35 cellular contexts compared by ENCODE assay signal in the genomic region with DNA sequence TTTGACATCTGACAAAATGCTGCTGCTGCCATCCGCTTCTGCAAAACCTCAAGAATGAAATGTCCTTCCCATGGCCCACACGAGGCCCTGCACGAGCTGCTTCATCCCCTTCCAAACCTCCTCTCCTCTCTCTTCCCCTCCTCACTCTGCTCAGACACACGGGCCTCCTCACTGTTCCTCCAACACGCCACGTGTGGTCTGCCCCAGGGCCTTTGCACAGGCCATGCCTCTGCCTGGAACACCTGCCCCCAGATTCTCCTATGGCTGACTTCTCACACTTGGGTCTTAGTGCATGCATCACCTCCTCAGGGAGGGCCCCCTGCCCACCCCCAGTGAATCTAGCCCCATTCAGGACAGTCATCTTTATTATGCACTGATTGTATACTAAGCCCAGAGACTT. TPM values are rescaled to one million over a fixed set of nuclear protein-coding genes. Genes with fewer than 3 reads are reported as not detected.
"Had no signal": no experiment of that assay in that cellular context is flagged by ENCODE, and none has a peak within 500 bp of the region (broad histone marks: within the 10 kb centered on the region; RNA-seq: fewer than 3 reads in every experiment).

No MANE protein-coding gene starts in this region.

- H3K27ac ChIP-seq: adrenal gland, body of pancreas, colonic mucosa, epithelial cell of prostate, gastrocnemius medialis, left lung, ovary, psoas muscle, thyroid gland, upper lobe of right lung had no signal

- H3K27ac Mint-ChIP-seq: natural killer cell treated with Interleukin-12 subunit alpha and Interleukin-12 subunit beta and Interleukin-15 and Interleukin-18, amount 100 ng/mL, for 72 hours; stimulated activated memory B cell treated with anti-CD40 and anti-IgM and Interleukin-4, amounts not matched to agents 10 μg/mL and 1 μg/mL and 100 μg/mL, for 72 hours; stimulated activated naive CD8-positive, alpha-beta T cell treated with anti-CD3 and anti-CD28 coated beads, Interleukin-15, amount 100 ng/mL, for 72 hours had no signal

- FAIRE-seq: endometrium, islet of Langerhans had no signal

- ATAC-seq: body of pancreas; gastrocnemius medialis; left lung; mucosa of descending colon; psoas muscle; stimulated activated memory B cell treated with anti-CD40 and anti-IgM and Interleukin-4, amounts not matched to agents 10 μg/mL and 1 μg/mL and 100 μg/mL, for 72 hours; stimulated activated naive CD8-positive, alpha-beta T cell treated with anti-CD3 and anti-CD28 coated beads, Interleukin-15, amount 100 ng/mL, for 72 hours; upper lobe of right lung had no signal

- H3K36me3 Mint-ChIP-seq: natural killer cell treated with Interleukin-12 subunit alpha and Interleukin-12 subunit beta and Interleukin-15 and Interleukin-18, amount 100 ng/mL, for 72 hours had no signal

- H3K4me1 Mint-ChIP-seq: stimulated activated memory B cell treated with anti-CD40 and anti-IgM and Interleukin-4, amounts not matched to agents 10 μg/mL and 1 μg/mL and 100 μg/mL, for 72 hours; stimulated activated naive CD8-positive, alpha-beta T cell treated with anti-CD3 and anti-CD28 coated beads, Interleukin-15, amount 100 ng/mL, for 72 hours had no signal

- H3K27me3 ChIP-seq: adrenal gland, body of pancreas, colonic mucosa, ovary, thyroid gland, upper lobe of right lung had no signal

- DNase-seq: activated CD4-positive, alpha-beta T cell treated with anti-CD3 and anti-CD28 coated beads for 1 hour; activated CD4-positive, alpha-beta T cell treated with anti-CD3 and anti-CD28 coated beads, Interleukin-2, amount 50 U/mL, for 4 hours; activated CD8-positive, alpha-beta memory T cell treated with anti-CD3 and anti-CD28 coated beads for 24 hours; activated effector memory CD4-positive, alpha-beta T cell treated with anti-CD3 and anti-CD28 coated beads, Interleukin-2, amount 50 U/mL, for 16 hours; activated naive CD4-positive, alpha-beta T cell treated with anti-CD3 and anti-CD28 coated beads, Interleukin-2, amount 50 U/mL, for 16 hours; adrenal gland; aorta; body of pancreas; cerebellar nuclear complex; colonic mucosa; effector CD8-positive, alpha-beta T cell; gastrocnemius medialis; glutamatergic neuron; left lung; mucosa of descending colon; ovary; psoas muscle; stimulated activated CD4-positive, alpha-beta T cell treated with anti-CD3 and anti-CD28 coated beads, Interleukin-1b, Interleukin-23, amount 100 ng/mL, for 48 hours; stimulated activated CD4-positive, alpha-beta T cell treated with anti-CD3 and anti-CD28 coated beads, Interleukin-4, amount 100 ng/mL, for 4 hours; stimulated activated CD8-positive, alpha-beta memory T cell treated with anti-CD3 and anti-CD28 coated beads, Interleukin-4, amount 100 ng/mL, for 48 hours; stimulated activated naive CD8-positive, alpha-beta T cell treated with anti-CD3 and anti-CD28 coated beads, Interleukin-15, amount 100 ng/mL, for 72 hours; substantia nigra; T-helper 2 cell; thyroid gland; upper lobe of right lung had no signal

- H3K4me2 ChIP-seq: smooth muscle cell had no signal

- H3K9me3 Mint-ChIP-seq: natural killer cell treated with Interleukin-12 subunit alpha and Interleukin-12 subunit beta and Interleukin-15 and Interleukin-18, amount 100 ng/mL, for 72 hours; stimulated activated naive CD8-positive, alpha-beta T cell treated with anti-CD3 and anti-CD28 coated beads, Interleukin-15, amount 100 ng/mL, for 72 hours had no signal

- H3K4me1 ChIP-seq: adrenal gland, colonic mucosa, gastrocnemius medialis, left lung, psoas muscle, upper lobe of right lung had no signal

- H3K36me3 ChIP-seq: adrenal gland, colonic mucosa, gastrocnemius medialis, left lung, ovary, thyroid gland, upper lobe of right lung had no signal

- H3K4me3 ChIP-seq: adrenal gland, body of pancreas, colonic mucosa, gastrocnemius medialis, left lung, lung, mucosa of descending colon, ovary, psoas muscle, smooth muscle cell, thyroid gland, upper lobe of right lung had no signal

- H3K9me3 ChIP-seq: adrenal gland, body of pancreas, colonic mucosa, gastrocnemius medialis, left lung, mucosa of descending colon, ovary, psoas muscle, thyroid gland, upper lobe of right lung had no signal

- H3K4me3 Mint-ChIP-seq: natural killer cell treated with Interleukin-12 subunit alpha and Interleukin-12 subunit beta and Interleukin-15 and Interleukin-18, amount 100 ng/mL, for 72 hours; stimulated activated memory B cell treated with anti-CD40 and anti-IgM and Interleukin-4, amounts not matched to agents 10 μg/mL and 1 μg/mL and 100 μg/mL, for 72 hours; stimulated activated naive CD8-positive, alpha-beta T cell treated with anti-CD3 and anti-CD28 coated beads, Interleukin-15, amount 100 ng/mL, for 72 hours had no signal

RNA-seq across cellular contexts. Expression of a gene that starts 15.9 kb away (rescaled TPM):
- total RNA-seq: aorta; gastrocnemius medialis; myocyte; natural killer cell treated with Interleukin-12 subunit alpha and Interleukin-12 subunit beta and Interleukin-15 and Interleukin-18, amount 100 ng/mL, for 72 hours; psoas muscle had no signal
- polyA plus RNA-seq: psoas muscle had no signal

RNA-seq across cellular contexts. Expression of a gene that starts 18.7 kb away (rescaled TPM):
- total RNA-seq: adrenal gland; aorta; dermis microvascular lymphatic vessel endothelial cell; mesenteric fat pad; myocyte; natural killer cell treated with Interleukin-12 subunit alpha and Interleukin-12 subunit beta and Interleukin-15 and Interleukin-18, amount 100 ng/mL, for 72 hours; psoas muscle; smooth muscle cell; thyroid gland had no signal
- polyA plus RNA-seq: ovary, smooth muscle cell had no signal

RNA-seq across cellular contexts. Expression of a gene that starts 30.5 kb away (rescaled TPM):
- total RNA-seq: aorta; dermis microvascular lymphatic vessel endothelial cell; mesenteric fat pad; myocyte; natural killer cell treated with Interleukin-12 subunit alpha and Interleukin-12 subunit beta and Interleukin-15 and Interleukin-18, amount 100 ng/mL, for 72 hours had no signal
